Comparison of ENCODE assay signal across 14 cellular contexts in the genomic region with DNA sequence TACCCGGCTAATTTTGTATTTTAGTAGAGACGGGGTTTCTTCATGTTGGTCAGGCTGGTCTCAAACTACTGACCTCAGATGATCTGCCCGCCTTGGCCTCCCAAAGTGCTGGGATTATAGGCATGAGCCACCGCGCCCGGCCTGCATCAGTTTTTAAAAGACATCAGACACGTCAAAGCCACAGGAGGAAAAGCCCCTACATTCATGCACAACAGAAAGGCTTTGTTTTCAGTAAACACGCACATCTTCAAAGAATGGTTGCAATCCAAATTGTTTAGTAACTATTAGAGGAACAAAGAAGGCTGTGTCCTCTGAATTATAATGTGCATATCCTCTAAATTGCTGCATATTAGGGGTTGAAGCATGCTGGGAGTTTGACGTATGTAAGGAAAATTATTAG.
"Had no signal": no experiment of that assay in that cellular context is flagged by ENCODE, and none has a peak within 500 bp of the region (broad histone marks: within the 10 kb centered on the region; RNA-seq: fewer than 3 reads in every experiment).

No MANE protein-coding gene starts in this region.

- H3K4me3 Mint-ChIP-seq: activated CD8-positive, alpha-beta memory T cell treated with anti-CD3 and anti-CD28 coated beads, Interleukin-2, amount 10 ng/mL, durations not matched to agents 7 days and 5 days; activated naive CD8-positive, alpha-beta T cell; activated T-cell treated with anti-CD3 and anti-CD28 coated beads, Interleukin-2, amount 50 U/mL, for 24 hours had no signal

- DNase-seq: activated CD4-positive, alpha-beta T cell treated with anti-CD3 and anti-CD28 coated beads, Interleukin-2, amount 50 U/mL, for 4 hours; activated CD4-positive, CD25-positive, alpha-beta regulatory T cell treated with anti-CD3 and anti-CD28 coated beads, Interleukin-2, amount 50 U/mL, for 72 hours; activated CD8-positive, alpha-beta memory T cell treated with anti-CD3 and anti-CD28 coated beads, Interleukin-2, amount 10 ng/mL, durations not matched to agents 7 days and 5 days; activated gamma-delta T cell; activated T-cell treated with anti-CD3 and anti-CD28 coated beads, Interleukin-2, amount 50 U/mL, for 24 hours; brain microvascular endothelial cell; kidney glomerular epithelial cell; naive B cell; psoas muscle; sigmoid colon; stimulated activated CD4-positive, alpha-beta T cell treated with anti-CD3 and anti-CD28 coated beads, Interleukin-12 subunit alpha, Interleukin-12 subunit beta, amount 100 ng/mL, for 4 hours; stimulated activated naive CD4-positive, alpha-beta T cell; testis had no signal

- H3K9me3 ChIP-seq: testis had no signal

- H3K36me3 ChIP-seq: brain microvascular endothelial cell, sigmoid colon had no signal

- H3K4me1 ChIP-seq: psoas muscle, testis had no signal

- H3K27ac ChIP-seq: brain microvascular endothelial cell, psoas muscle, testis had no signal

- H3K27ac Mint-ChIP-seq: activated CD8-positive, alpha-beta memory T cell treated with anti-CD3 and anti-CD28 coated beads, Interleukin-2, amount 10 ng/mL, durations not matched to agents 7 days and 5 days; activated naive CD8-positive, alpha-beta T cell; activated T-cell treated with anti-CD3 and anti-CD28 coated beads, Interleukin-2, amount 50 U/mL, for 24 hours; naive B cell had no signal

- ATAC-seq: activated CD8-positive, alpha-beta memory T cell treated with anti-CD3 and anti-CD28 coated beads, Interleukin-2, amount 10 ng/mL, durations not matched to agents 7 days and 5 days; psoas muscle had no signal

- H3K27me3 ChIP-seq: brain microvascular endothelial cell, sigmoid colon, testis had no signal

- H3K4me3 ChIP-seq: psoas muscle, sigmoid colon, testis had no signal
